ENCODE assay signal across 8 cellular contexts in genomic region chr9:127977877-127978647, GRCh38. TPM values are rescaled to one million over a fixed set of nuclear protein-coding genes. Genes with fewer than 3 reads are reported as not detected.
DNase-seq lines count a peak whose midpoint lies in the region; ATAC-seq, FAIRE-seq and TF ChIP-seq lines count a peak whose summit lies in the region.

No MANE protein-coding gene starts in this region.

- peak; percentile 49 for FAIRE-seq in HepG2 (lab: Jason Lieb, UNC)

- POLR2A ChIA-PET in HepG2 (lab: Yijun Ruan, JAX), result interaction anchor here (1.1 to 2.3 kb wide), 2 partner anchors 13 to 26 kb away, joined by 4 to 8 read pairs; no protein-coding TSS in a partner anchor

- no peak for TF ChIP-seq RAD21 in HepG2 (CRISPR knock-in tag; IDR thresholded peaks at IDR 0.05)

- H3K9me3 ChIP-seq in MM.1S (replicated peaks; ENCODE audit: insufficient read depth, low read length), result no peaks in the 10 kb centered on the region
- no peaks in the 10 kb centered on the region for H3K9me3 ChIP-seq in HepG2 (ENCODE audit: low read length)
- peaks cover 1% of the 10 kb centered on the region for H3K9me3 ChIP-seq in thymus (ENCODE audit: control insufficient read depth)

- H3K4me3 ChIP-seq in MM.1S (ENCODE audit: low read length) (peak overlapping the region; percentile 77), brain microvascular endothelial cell (ENCODE audit: low read depth, low read length) (no peak overlapping the region), HepG2 (replicated peaks in 1 of 3; ENCODE audit: insufficient read depth in 1 of 3, low read depth in 2 of 3, low read length in 3 of 3) (peak overlapping the region; percentile 86 to 90 (median 90)), thymus (ENCODE audit: low read length) (peak overlapping the region; percentile 90)

- in situ Hi-C loops in brain microvascular endothelial cell (cut with HindIII; ENCODE audit: low pct_ligation_motif_present, low sequenced_read_pairs), result no loop called here
- in situ Hi-C loops in HepG2 (cut with HindIII; ENCODE audit: extremely low pct_ligation_motif_present, low pct_unique_long_range_greater_than_20kb), result no loop called here

- TF ChIP-seq EP300 in HepG2 (IDR thresholded peaks at IDR 0.05; ENCODE audit: low read depth in 2 of 2, low read length in 2 of 2) (no peak), HepG2 (CRISPR knock-in tag; IDR thresholded peaks at IDR 0.05; ENCODE audit: borderline replicate concordance) (no peak)

- H3K9ac ChIP-seq in MM.1S (ENCODE audit: low read length) (peak overlapping the region; percentile 61; the same call in 1 of the 2 replicates), HepG2 (ENCODE audit: insufficient read depth, low read depth, low read length) (peak overlapping the region; percentile 84)

- H3K27ac ChIP-seq in MM.1S (ENCODE audit: low read length), result peak overlapping the region; percentile 15; the same call in 1 of the 2 replicates
- H3K27ac ChIP-seq in brain microvascular endothelial cell, result no peak overlapping the region
- peak overlapping the region; percentile 60 for H3K27ac ChIP-seq in HepG2 (ENCODE audit: extremely low read length, insufficient read depth, low read length)
- H3K27ac ChIP-seq in thymus (ENCODE audit: low read depth), result peak overlapping the region; percentile 69

- no peak for TF ChIP-seq CTCF in MM.1S (IDR thresholded peaks at IDR 0.05; ENCODE audit: low read length)
- TF ChIP-seq CTCF in brain microvascular endothelial cell (IDR thresholded peaks at IDR 0.05; ENCODE audit: low read depth, low read length, missing control alignments), result peak; percentile 14
- no peak for TF ChIP-seq CTCF in HepG2 (CRISPR knock-in tag; IDR thresholded peaks at IDR 0.05)

- ATAC-seq in HepG2 (0 out of 3 replicates have a peak, but pooled peaks have one; percentile 1), GM18858 (IDR thresholded peaks at IDR 0.05; ENCODE audit: unreplicated experiment) (no peak), GM18870 (IDR thresholded peaks at IDR 0.05; ENCODE audit: unreplicated experiment) (no peak), GM19328 (IDR thresholded peaks at IDR 0.05; ENCODE audit: unreplicated experiment) (no peak)

- H3K9me2 ChIP-seq in MM.1S (replicated peaks; ENCODE audit: insufficient read depth, low read length), result no peaks in the 10 kb centered on the region

- H4K20me1 ChIP-seq in MM.1S (ENCODE audit: insufficient read depth, low read length) (0 out of 2 replicates have a peak, but pooled peaks cover 3% of the 10 kb centered on the region), HepG2 (ENCODE audit: insufficient read depth, low read length) (peaks cover 37% of the 10 kb centered on the region; the same call in 1 of the 2 replicates)

- H3K36me3 ChIP-seq in MM.1S (replicated peaks; ENCODE audit: insufficient read depth, low read length), result no peaks in the 10 kb centered on the region
- H3K36me3 ChIP-seq in brain microvascular endothelial cell (replicated peaks), result no peaks in the 10 kb centered on the region
- peaks cover 0 to 4% of the 10 kb centered on the region in 2 experiments; a peak in 1 of 5 replicates for H3K36me3 ChIP-seq in HepG2 (replicated peaks in 1 of 2; ENCODE audit: control insufficient read depth in 1 of 2, insufficient read depth in 2 of 2, low read length in 2 of 2)
- peaks cover 11% of the 10 kb centered on the region for H3K36me3 ChIP-seq in thymus (ENCODE audit: control insufficient read depth, insufficient read depth)

- no peak for TF ChIP-seq POLR2A in HepG2 (IDR thresholded peaks at IDR 0.05; ENCODE audit: insufficient read depth in 1 of 2, low read depth in 2 of 2, low read length in 2 of 2)

- H3K4me2 ChIP-seq in MM.1S (ENCODE audit: low read depth, low read length), result peak overlapping the region; percentile 85
- peak overlapping the region; percentile 97 for H3K4me2 ChIP-seq in HepG2 (ENCODE audit: low read depth, low read length)

- CTCF ChIA-PET in HepG2 (lab: Yijun Ruan, JAX; ENCODE audit: low intra/inter-chr PET ratio, low total read pairs), result no interaction called here

- DNase-seq in EL (peak; percentile 80), MM.1S (peak; percentile 31), brain microvascular endothelial cell (peak; percentile 76), HepG2 (ENCODE audit: low spot score) (no peak)

- H3K4me1 ChIP-seq in MM.1S (ENCODE audit: low read length) (peaks cover 43% of the 10 kb centered on the region), HepG2 (ENCODE audit: insufficient read depth, low read length) (peaks cover 70% of the 10 kb centered on the region), thymus (ENCODE audit: control insufficient read depth, insufficient read depth, low read length) (peaks cover 56% of the 10 kb centered on the region)

- intact Hi-C loops in HepG2 (cut with micrococcal nuclease; ENCODE audit: unreplicated experiment), result loop anchor here (5.0 kb wide), 2 partner anchors 36 to 44 kb away; no protein-coding TSS in a partner anchor

- H3K79me2 ChIP-seq in MM.1S (ENCODE audit: low read length), result peaks cover 78% of the 10 kb centered on the region
- H3K79me2 ChIP-seq in HepG2 (ENCODE audit: insufficient read depth, low read length), result peaks cover 72% of the 10 kb centered on the region

- no TSS peak for BruUV-seq in HepG2 (replicated peaks; lab: Mats Ljungman, UMichigan)

- H3F3A ChIP-seq in MM.1S (ENCODE audit: insufficient read depth, low read length), result peaks cover 22% of the 10 kb centered on the region

- H2AFZ ChIP-seq in MM.1S (ENCODE audit: low read length), result no peak overlapping the region
- H2AFZ ChIP-seq in HepG2 (ENCODE audit: low read length), result no peak overlapping the region

- H3K27me3 ChIP-seq in MM.1S (replicated peaks; ENCODE audit: insufficient read depth, low read length), result no peaks in the 10 kb centered on the region
- no peaks in the 10 kb centered on the region for H3K27me3 ChIP-seq in brain microvascular endothelial cell (replicated peaks)
- no peaks in the 10 kb centered on the region; a peak in 1 of 5 replicates for H3K27me3 ChIP-seq in HepG2 (ENCODE audit: control insufficient read depth in 1 of 2, insufficient read depth in 2 of 2, low read length in 2 of 2)
- no peaks in the 10 kb centered on the region for H3K27me3 ChIP-seq in thymus (ENCODE audit: control insufficient read depth, insufficient read depth)

- WGBS in HepG2 (ENCODE audit: low lambda C conversion rate), result 13% methylated on average over 12 of the region's 12 CpGs
- WGBS in thymus, result 74% methylated on average over 12 of the region's 12 CpGs

RNA-seq across cellular contexts. Expression of gene EEIG1, which starts 2.7 kb away (rescaled TPM):
- total RNA-seq in HepG2 (2016; rRNA removed; fragmentation: Illumina TruSeq; extraction: Trizol), result 16.1 and 16.6 TPM in 2 replicates
- 10.4 and 11.3 TPM in 2 replicates for total RNA-seq in HepG2 (2016; cell fraction: cytosol; rRNA removed; fragmentation: Illumina TruSeq; extraction: Trizol; ENCODE audit: low read depth)
- total RNA-seq in HepG2 (2016; cell fraction: insoluble cytoplasmic fraction; rRNA removed; fragmentation: Illumina TruSeq; extraction: Trizol), result 12.3 and 17.2 TPM in 2 replicates
- 21.5 and 21.9 TPM in 2 replicates for total RNA-seq in HepG2 (2016; cell fraction: membrane; rRNA removed; fragmentation: Illumina TruSeq; extraction: Trizol)
- 20.0 and 24.0 TPM in 2 replicates for total RNA-seq in HepG2 (2016; cell fraction: nucleus; rRNA removed; fragmentation: Illumina TruSeq; extraction: Trizol)
- polyA plus RNA-seq in HepG2 (2011; rRNA removed), result 25.2 and 30.1 TPM in 2 replicates
- 19.7 and 22.7 TPM in 2 replicates for polyA plus RNA-seq in HepG2 (2011; cell fraction: cytosol; rRNA removed)
- 108 and 126 TPM in 2 replicates for polyA plus RNA-seq in HepG2 (2011; cell fraction: nucleus; rRNA removed)
- 22.5 and 36.8 TPM in 2 replicates for polyA plus RNA-seq in HepG2 (2012)
- 3.8 and 4.2 TPM in 2 replicates for polyA plus RNA-seq in HepG2 (2016; cell fraction: cytosol; fragmentation: Illumina TruSeq; extraction: Trizol; ENCODE audit: low read depth)
- 24.1 and 30.7 TPM in 2 replicates for polyA plus RNA-seq in HepG2 (2016; cell fraction: insoluble cytoplasmic fraction; fragmentation: Illumina TruSeq; extraction: Trizol; ENCODE audit: low read depth)
- 16.7 and 17.4 TPM in 2 replicates for polyA plus RNA-seq in HepG2 (2016; cell fraction: membrane; fragmentation: Illumina TruSeq; extraction: Trizol; ENCODE audit: low read depth)
- polyA plus RNA-seq in HepG2 (2016; cell fraction: nucleus; fragmentation: Illumina TruSeq; extraction: Trizol; ENCODE audit: insufficient read depth, low read depth), result 72.4 and 76.1 TPM in 2 replicates
- 25.3 and 40.6 TPM in 2 replicates for polyA minus RNA-seq in HepG2 (2011; rRNA and poly(A)+ RNA removed; ENCODE audit: low replicate concordance)
- polyA minus RNA-seq in HepG2 (2011; cell fraction: cytosol; rRNA and poly(A)+ RNA removed), result 8.3 and 11.4 TPM in 2 replicates
- polyA minus RNA-seq in HepG2 (2011; cell fraction: nucleus; rRNA and poly(A)+ RNA removed), result 25.0 and 25.4 TPM in 2 replicates
- 51.4 TPM for polyA plus RNA-seq in thymus

RNA-seq across cellular contexts. Expression of gene DPM2, which starts 40.4 kb away (rescaled TPM):
- total RNA-seq in HepG2 (2016; rRNA removed; fragmentation: Illumina TruSeq; extraction: Trizol), result 17.5 and 24.8 TPM in 2 replicates
- 20.0 and 27.3 TPM in 2 replicates for total RNA-seq in HepG2 (2016; cell fraction: cytosol; rRNA removed; fragmentation: Illumina TruSeq; extraction: Trizol; ENCODE audit: low read depth)
- total RNA-seq in HepG2 (2016; cell fraction: insoluble cytoplasmic fraction; rRNA removed; fragmentation: Illumina TruSeq; extraction: Trizol), result 14.9 and 23.0 TPM in 2 replicates
- 31.4 and 35.9 TPM in 2 replicates for total RNA-seq in HepG2 (2016; cell fraction: membrane; rRNA removed; fragmentation: Illumina TruSeq; extraction: Trizol)
- total RNA-seq in HepG2 (2016; cell fraction: nucleus; rRNA removed; fragmentation: Illumina TruSeq; extraction: Trizol), result 18.6 and 22.0 TPM in 2 replicates
- polyA plus RNA-seq in HepG2 (2011; rRNA removed), result 35.3 and 38.6 TPM in 2 replicates
- polyA plus RNA-seq in HepG2 (2011; cell fraction: cytosol; rRNA removed), result 30.5 and 35.2 TPM in 2 replicates
- polyA plus RNA-seq in HepG2 (2011; cell fraction: nucleus; rRNA removed), result 36.6 and 37.4 TPM in 2 replicates
- polyA plus RNA-seq in HepG2 (2012), result 21.4 and 25.3 TPM in 2 replicates
- polyA plus RNA-seq in HepG2 (2016; cell fraction: cytosol; fragmentation: Illumina TruSeq; extraction: Trizol; ENCODE audit: low read depth), result 32.5 and 40.9 TPM in 2 replicates
- 30.7 and 34.8 TPM in 2 replicates for polyA plus RNA-seq in HepG2 (2016; cell fraction: insoluble cytoplasmic fraction; fragmentation: Illumina TruSeq; extraction: Trizol; ENCODE audit: low read depth)
- polyA plus RNA-seq in HepG2 (2016; cell fraction: membrane; fragmentation: Illumina TruSeq; extraction: Trizol; ENCODE audit: low read depth), result 49.8 and 53.8 TPM in 2 replicates
- 49.9 and 52.5 TPM in 2 replicates for polyA plus RNA-seq in HepG2 (2016; cell fraction: nucleus; fragmentation: Illumina TruSeq; extraction: Trizol; ENCODE audit: insufficient read depth, low read depth)
- 68.5 and 193 TPM in 2 replicates for polyA minus RNA-seq in HepG2 (2011; rRNA and poly(A)+ RNA removed; ENCODE audit: low replicate concordance)
- 12.9 and 15.4 TPM in 2 replicates for polyA minus RNA-seq in HepG2 (2011; cell fraction: cytosol; rRNA and poly(A)+ RNA removed)
- 34.8 and 35.4 TPM in 2 replicates for polyA minus RNA-seq in HepG2 (2011; cell fraction: nucleus; rRNA and poly(A)+ RNA removed)
- 32.8 TPM for polyA plus RNA-seq in thymus

RNA-seq across cellular contexts. Expression of gene PIP5KL1, which starts 47.5 kb away (rescaled TPM):
- 0.20 TPM in 1 of 2 replicates, not detected in the other for total RNA-seq in HepG2 (2016; rRNA removed; fragmentation: Illumina TruSeq; extraction: Trizol)
- 0.51 TPM in 1 of 2 replicates, not detected in the other for total RNA-seq in HepG2 (2016; cell fraction: cytosol; rRNA removed; fragmentation: Illumina TruSeq; extraction: Trizol; ENCODE audit: low read depth)
- 0.15 TPM in 1 of 2 replicates, not detected in the other for total RNA-seq in HepG2 (2016; cell fraction: insoluble cytoplasmic fraction; rRNA removed; fragmentation: Illumina TruSeq; extraction: Trizol)
- not detected in 2 replicates for total RNA-seq in HepG2 (2016; cell fraction: membrane; rRNA removed; fragmentation: Illumina TruSeq; extraction: Trizol)
- 0.56 TPM in 1 of 2 replicates, not detected in the other for total RNA-seq in HepG2 (2016; cell fraction: nucleus; rRNA removed; fragmentation: Illumina TruSeq; extraction: Trizol)
- 0.44 and 0.49 TPM in 2 replicates for polyA plus RNA-seq in HepG2 (2011; rRNA removed)
- polyA plus RNA-seq in HepG2 (2011; cell fraction: cytosol; rRNA removed), result 0.17 and 0.32 TPM in 2 replicates
- polyA plus RNA-seq in HepG2 (2011; cell fraction: nucleus; rRNA removed), result 5.3 and 9.9 TPM in 2 replicates
- polyA plus RNA-seq in HepG2 (2012), result 0.32 and 0.67 TPM in 2 replicates
- 0.24 TPM in 1 of 2 replicates, not detected in the other for polyA plus RNA-seq in HepG2 (2016; cell fraction: cytosol; fragmentation: Illumina TruSeq; extraction: Trizol; ENCODE audit: low read depth)
- polyA plus RNA-seq in HepG2 (2016; cell fraction: insoluble cytoplasmic fraction; fragmentation: Illumina TruSeq; extraction: Trizol; ENCODE audit: low read depth), result not detected in 2 replicates
- not detected in 2 replicates for polyA plus RNA-seq in HepG2 (2016; cell fraction: membrane; fragmentation: Illumina TruSeq; extraction: Trizol; ENCODE audit: low read depth)
- 1.1 TPM in 1 of 2 replicates, not detected in the other for polyA plus RNA-seq in HepG2 (2016; cell fraction: nucleus; fragmentation: Illumina TruSeq; extraction: Trizol; ENCODE audit: insufficient read depth, low read depth)
- 0.72 and 1.4 TPM in 2 replicates for polyA minus RNA-seq in HepG2 (2011; rRNA and poly(A)+ RNA removed; ENCODE audit: low replicate concordance)
- 0.88 TPM in 1 of 2 replicates, not detected in the other for polyA minus RNA-seq in HepG2 (2011; cell fraction: cytosol; rRNA and poly(A)+ RNA removed)
- 1.3 and 2.2 TPM in 2 replicates for polyA minus RNA-seq in HepG2 (2011; cell fraction: nucleus; rRNA and poly(A)+ RNA removed)
- polyA plus RNA-seq in thymus, result 1.2 TPM
